ENCODE assay signal across 1 cellular context in genomic region chr14:20841096-20841495, GRCh38.
TF ChIP-seq lines count a peak whose summit lies in the region.

No MANE protein-coding gene starts in this region.

TF ChIP-seq in GM23338, 12 proteins besides CTCF, POLR2A, EP300 and RAD21 (continued from another document):
- no peak for TF ChIP-seq ZNF462 (CRISPR knock-in tag; IDR thresholded peaks at IDR 0.05)
- TF ChIP-seq CREB1 (CRISPR knock-in tag; IDR thresholded peaks at IDR 0.05; ENCODE audit: low read depth), result no peak
- no peak for TF ChIP-seq ZNF331 (CRISPR knock-in tag; IDR thresholded peaks at IDR 0.05; ENCODE audit: low read depth)
- TF ChIP-seq STAT1 (IDR thresholded peaks at IDR 0.05; ENCODE audit: unreplicated experiment), result no peak
- TF ChIP-seq ETS1 (IDR thresholded peaks at IDR 0.05), result no peak
- no peak for TF ChIP-seq ZNF114 (CRISPR knock-in tag; IDR thresholded peaks at IDR 0.05)
- no peak for TF ChIP-seq NANOG (IDR thresholded peaks at IDR 0.05; ENCODE audit: borderline replicate concordance)
- TF ChIP-seq REST (IDR thresholded peaks at IDR 0.05; ENCODE audit: unreplicated experiment), result no peak
- TF ChIP-seq POLR2AphosphoS5 (IDR thresholded peaks at IDR 0.05; ENCODE audit: low read depth), result no peak
- no peak for TF ChIP-seq EZH2phosphoT487 (IDR thresholded peaks at IDR 0.05; ENCODE audit: unreplicated experiment)
- TF ChIP-seq JUNB (IDR thresholded peaks at IDR 0.05; ENCODE audit: unreplicated experiment), result no peak
